ENCODE assay signal across 8 cellular contexts in the genomic region with DNA sequence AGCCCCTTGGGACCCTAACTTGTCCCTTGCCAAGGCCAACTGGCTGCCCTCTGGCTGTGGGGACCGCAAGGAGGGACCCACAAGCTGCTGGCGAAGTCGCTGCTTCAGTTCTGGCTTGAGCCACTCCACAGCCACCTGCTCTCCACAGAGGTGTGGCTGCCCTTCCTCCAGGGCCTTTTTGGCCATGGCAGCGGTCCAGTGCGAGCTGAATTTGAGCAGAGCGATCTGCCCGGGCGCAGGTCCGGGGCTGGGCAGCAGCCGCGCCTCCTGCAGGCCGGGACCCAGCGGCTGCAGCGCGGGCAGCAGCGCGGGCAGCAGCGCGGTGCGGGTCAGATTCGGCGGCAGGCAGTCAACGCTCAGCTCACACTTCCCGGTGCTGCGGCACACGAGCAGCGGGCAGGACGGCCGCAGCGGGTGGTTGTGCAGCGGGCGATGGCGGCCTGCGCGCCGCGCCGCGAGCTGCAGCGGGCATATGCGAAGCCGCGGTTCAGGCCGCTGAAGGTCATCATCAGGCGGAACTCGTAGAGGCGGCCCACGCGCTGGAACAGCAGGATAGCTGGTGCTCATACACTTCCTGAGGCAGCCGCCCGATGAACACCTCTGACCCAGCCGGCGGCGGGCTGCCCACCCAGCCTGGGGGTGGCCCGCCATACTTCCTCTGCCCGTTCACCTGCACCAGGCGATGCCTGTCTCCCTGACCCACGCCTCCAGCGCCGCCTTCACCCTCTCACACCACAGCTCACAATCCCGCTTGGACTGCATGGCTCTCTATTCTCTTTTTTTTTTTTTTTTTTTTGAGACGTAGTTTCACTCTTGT. TPM values are rescaled to one million over a fixed set of nuclear protein-coding genes. Genes with fewer than 3 reads are reported as not detected.
DNase-seq lines count a peak whose midpoint lies in the region; ATAC-seq, FAIRE-seq and TF ChIP-seq lines count a peak whose summit lies in the region.
"Not testable (repeated sequence)": the region's sequence is repeated elsewhere in the genome, so short reads cannot be mapped to it uniquely, and the experiment has no call there.

No MANE protein-coding gene starts in this region.

- H3K4me3 Mint-ChIP-seq in activated CD4-positive, alpha-beta T cell treated with anti-CD3 and anti-CD28 coated beads, Interleukin-2, amount 10 ng/mL, durations not matched to agents 24 days and 14 days = peak overlapping the region; percentile 81

- not testable (repeated sequence) for H3K79me2 ChIP-seq in GM23248 (ENCODE audit: insufficient read depth)

- H3K36me3 Mint-ChIP-seq in activated CD4-positive, alpha-beta T cell treated with anti-CD3 and anti-CD28 coated beads, Interleukin-2, amount 10 ng/mL, durations not matched to agents 24 days and 14 days (ENCODE audit: low read depth) = not testable (repeated sequence)

- not testable (repeated sequence) for H3K27ac ChIP-seq in GM23248; mesodermal cell (ENCODE audit: low read depth, low read length, severe bottlenecking); skin epidermis

- H3K4me1 ChIP-seq in GM23248 (ENCODE audit: insufficient read depth) (peaks cover 14% of the 10 kb centered on the region), mesodermal cell (ENCODE audit: control insufficient read depth, insufficient read depth, low read length, poor library complexity, severe bottlenecking) (peaks cover 18% of the 10 kb centered on the region)

- H3K4me1 Mint-ChIP-seq in activated CD4-positive, alpha-beta T cell treated with anti-CD3 and anti-CD28 coated beads, Interleukin-2, amount 10 ng/mL, durations not matched to agents 24 days and 14 days = peaks cover 17% of the 10 kb centered on the region

- peak overlapping the region; percentile 21 for H3K4me3 ChIP-seq in BJ (ENCODE audit: low read depth, low read length)
- peak overlapping the region; percentile 47 for H3K4me3 ChIP-seq in GM23248
- H3K4me3 ChIP-seq in bronchial epithelial cell (ENCODE audit: low read depth, low read length) = peak overlapping the region; percentile 23
- peak overlapping the region; percentile 11 for H3K4me3 ChIP-seq in mesodermal cell (ENCODE audit: extremely low read depth, insufficient read depth, low read length, poor library complexity, severe bottlenecking)
- peak overlapping the region; percentile 16 to 41 (median 26) for H3K4me3 ChIP-seq in skin epidermis

- not testable (repeated sequence) for H3K9me3 Mint-ChIP-seq in activated CD4-positive, alpha-beta T cell treated with anti-CD3 and anti-CD28 coated beads, Interleukin-2, amount 10 ng/mL, durations not matched to agents 24 days and 14 days

- H3K9ac ChIP-seq in GM23248 = not testable (repeated sequence)

- peaks cover 11% of the 10 kb centered on the region for H3F3A ChIP-seq in GM23248 (ENCODE audit: insufficient read depth)

- H2AFZ ChIP-seq in GM23248 = peak overlapping the region; percentile 30

- peak; percentile 85 for ATAC-seq in Right ventricle myocardium superior (ENCODE audit: poor library complexity)

- H4K20me1 ChIP-seq in GM23248 (ENCODE audit: insufficient read depth) = not testable (repeated sequence)

- H3K27ac Mint-ChIP-seq in activated CD4-positive, alpha-beta T cell treated with anti-CD3 and anti-CD28 coated beads, Interleukin-2, amount 10 ng/mL, durations not matched to agents 24 days and 14 days = not testable (repeated sequence)

- H3K36me3 ChIP-seq in BJ (ENCODE audit: control insufficient read depth, insufficient read depth, low read length); GM23248 (ENCODE audit: low read depth); bronchial epithelial cell (ENCODE audit: control insufficient read depth, insufficient read depth, low read length); mesodermal cell (ENCODE audit: control insufficient read depth, insufficient read depth, low read length): not testable (repeated sequence)

- H3K4me2 ChIP-seq in GM23248 (ENCODE audit: unreplicated experiment) = peak overlapping the region; percentile 25

- in situ Hi-C loops in GM23248 (cut with MboI) = loop anchor here (25.0 kb wide), 1 partner anchor 423 kb away; a partner anchor contains a TSS

- not testable (repeated sequence) for H3K27me3 ChIP-seq in BJ (ENCODE audit: control insufficient read depth, insufficient read depth, low read length); GM23248 (replicated peaks; ENCODE audit: insufficient read depth); bronchial epithelial cell (ENCODE audit: control insufficient read depth, insufficient read depth, low read length)

- POLR2A ChIA-PET in BJ (lab: Charles Lee) = not testable (repeated sequence)

- not testable (repeated sequence) for DNase-seq in BJ (ENCODE audit: low read depth); bronchial epithelial cell (ENCODE audit: low read depth)
- DNase-seq in GM23248 (peak; percentile 71), NCI-H226 (peak; percentile 35), Right ventricle myocardium superior (peak; percentile 51)
- DNase-seq in activated CD4-positive, alpha-beta T cell treated with anti-CD3 and anti-CD28 coated beads, Interleukin-2, amount 10 ng/mL, durations not matched to agents 24 days and 14 days = peak; percentile 72

- 23 to 36% methylated on average over 45 to 46 of the region's 62 CpGs for WGBS in GM23248 (ENCODE audit: low coverage in 1 of 2, low lambda C conversion rate in 2 of 2, missing lambda C conversion rate in 2 of 2), 2 experiments
- WGBS in mesodermal cell (ENCODE audit: insufficient coverage in 2 of 2), 2 experiments = 40% methylated on average over 1 of the region's 62 CpGs; no CpG with 5 or more reads in 1 of the 2 experiments

- not testable (repeated sequence) for H3K9me3 ChIP-seq in GM23248 (ENCODE audit: low read depth); mesodermal cell (ENCODE audit: control insufficient read depth, low read length)

- TF ChIP-seq CTCF in BJ (IDR thresholded peaks at IDR 0.05; ENCODE audit: insufficient read depth, low read depth, low read length) (peak; percentile 17; the same call in 1 of the 2 replicates), bronchial epithelial cell (IDR thresholded peaks at IDR 0.05; ENCODE audit: insufficient read depth, low read length, severe bottlenecking) (peak; percentile 23)

- intact Hi-C loops in activated CD4-positive, alpha-beta T cell treated with anti-CD3 and anti-CD28 coated beads, Interleukin-2, amount 10 ng/mL, durations not matched to agents 24 days and 14 days (cut with micrococcal nuclease); Right ventricle myocardium superior (cut with DNase I): not testable (repeated sequence)

- H3K9me2 ChIP-seq in GM23248 (ENCODE audit: insufficient read depth) = not testable (repeated sequence)

- FAIRE-seq in bronchial epithelial cell (lab: Jason Lieb, UNC) = not testable (repeated sequence)

- CTCF ChIA-PET in BJ (lab: Yijun Ruan, JAX) = interaction anchor here (1.4 to 1.6 kb wide), 2 partner anchors 47 to 675 kb away, joined by 3 to 5 read pairs; no protein-coding TSS in a partner anchor

- peaks cover 19% of the 10 kb centered on the region for H3K27me3 Mint-ChIP-seq in activated CD4-positive, alpha-beta T cell treated with anti-CD3 and anti-CD28 coated beads, Interleukin-2, amount 10 ng/mL, durations not matched to agents 24 days and 14 days

RNA-seq across cellular contexts. Expression of a gene that starts 34.9 kb away (rescaled TPM):
- polyA plus RNA-seq in BJ (2011; rRNA removed) (3.0 and 3.2 TPM in 2 replicates), GM23248 (2016; fragmentation: Nextera tagmentation; extraction: Ambion mirVana) (0.96 and 1.3 TPM in 2 replicates)
- 5.6 and 8.7 TPM in 2 replicates for polyA minus RNA-seq in BJ (2011; rRNA and poly(A)+ RNA removed)
- total RNA-seq in GM23248 (2014; rRNA removed; shearing (Covaris generic)) = 2.3 and 3.4 TPM in 2 replicates
- total RNA-seq in activated CD4-positive, alpha-beta T cell treated with anti-CD3 and anti-CD28 coated beads, Interleukin-2, amount 10 ng/mL, durations not matched to agents 24 days and 14 days = 2.4 and 2.7 TPM in 2 replicates
- total RNA-seq in bronchial epithelial cell (1.8 and 1.9 TPM in 2 replicates), Right ventricle myocardium superior (1.3 TPM)
- 0.81 TPM for polyA plus RNA-seq in mesodermal cell (2013, experiment 1 of 2)
- 1.3 TPM for polyA plus RNA-seq in mesodermal cell (2013, experiment 2 of 2)
